8 cellular contexts compared by ENCODE assay signal in genomic region chr22:19962909-19963806, GRCh38. TPM values are rescaled to one million over a fixed set of nuclear protein-coding genes. Genes with fewer than 3 reads are reported as not detected.
DNase-seq lines count a peak whose midpoint lies in the region; ATAC-seq and TF ChIP-seq lines count a peak whose summit lies in the region.

No MANE protein-coding gene starts in this region.

- peaks cover 15% of the 10 kb centered on the region for H3K4me1 ChIP-seq in PC-9 (replicated peaks; ENCODE audit: insufficient read depth)
- H3K4me1 ChIP-seq in spleen = peaks cover 2 to 64% (median 17%) of the 10 kb centered on the region in 6 donors

- H3K36me3 ChIP-seq in PC-9 (ENCODE audit: low read depth) (no peaks in the 10 kb centered on the region), spleen (peaks cover 0 to 71% (median 27%) of the 10 kb centered on the region in 6 donors)

- peak overlapping the region; percentile 68 for H3K27ac ChIP-seq in PC-9
- H3K27ac ChIP-seq in spleen = no peak overlapping the region

- CTCF ChIA-PET in PC-9 (lab: Charles Lee) = interaction anchor here (0.6 to 1.8 kb wide), 4 partner anchors 10 to 307 kb away, joined by 4 to 9 read pairs (median 6); no protein-coding TSS in a partner anchor

- POLR2A ChIA-PET in PC-9 (lab: Charles Lee; ENCODE audit: unreplicated experiment) = no interaction called here

- H3K4me2 ChIP-seq in PC-9 = peak overlapping the region; percentile 94

- H4K20me1 ChIP-seq in PC-9 (ENCODE audit: insufficient read depth) = no peaks in the 10 kb centered on the region

- H2AFZ ChIP-seq in PC-9 = peak overlapping the region; percentile 52; the same call in 1 of the 2 replicates

- H3K9me3 ChIP-seq in PC-9 (ENCODE audit: insufficient read depth, low read depth) (no peaks in the 10 kb centered on the region), spleen (no peaks in the 10 kb centered on the region)

- H3F3A ChIP-seq in PC-9 (ENCODE audit: insufficient read depth, low read depth) = peaks cover 6% of the 10 kb centered on the region; the same call in 1 of the 2 replicates

- H3K27me3 ChIP-seq in PC-9 (ENCODE audit: insufficient read depth, low read depth) (no peaks in the 10 kb centered on the region), spleen (replicated peaks in 1 of 7) (no peaks in the 10 kb centered on the region)

- intact Hi-C loops in PC-9 (cut with micrococcal nuclease; ENCODE audit: unreplicated experiment) (loop anchor here (2.0 to 10.0 kb wide), 2 partner anchors 154 to 322 kb away; partner anchors contain the start of genes RANBP1 and TRMT2A), spleen (cut with DNase I; ENCODE audit: low total_unique reads) (no loop called here)

- H3K4me3 ChIP-seq in PC-9 = peak overlapping the region; percentile 57
- no peak overlapping the region for H3K4me3 ChIP-seq in foreskin fibroblast (ENCODE audit: low read depth in 1 of 2, low read length in 2 of 2)
- H3K4me3 ChIP-seq in spleen = no peak overlapping the region

- H3K9me2 ChIP-seq in PC-9 (ENCODE audit: insufficient read depth) = no peaks in the 10 kb centered on the region

- no peak for TF ChIP-seq POLR2A in spleen (IDR thresholded peaks at IDR 0.05)

- peaks cover 15% of the 10 kb centered on the region; the same call in 1 of the 2 replicates for H3K79me2 ChIP-seq in PC-9 (ENCODE audit: low read depth)

- BruUV-seq in PC-9 (replicated peaks; lab: Mats Ljungman, UMichigan) = TSS peak; percentile 20

- 85 to 91% (median 89%) methylated on average over 23 to 30 of the region's 30 CpGs for WGBS in spleen, 5 donors

- no peak for TF ChIP-seq CTCF in PC-9 (conservative IDR thresholded peaks at IDR 0.05)
- TF ChIP-seq CTCF in foreskin fibroblast (IDR thresholded peaks at IDR 0.05; ENCODE audit: low read depth, low read length) = no peak
- TF ChIP-seq CTCF in spleen (IDR thresholded peaks at IDR 0.05 in 8 of 11, conservative IDR thresholded peaks at IDR 0.05 in 3 of 11) = no peak

- ATAC-seq in GM21390 (IDR thresholded peaks at IDR 0.05; ENCODE audit: unreplicated experiment) (no peak), HG03175 (IDR thresholded peaks at IDR 0.05; ENCODE audit: unreplicated experiment) (no peak), HG03135 (IDR thresholded peaks at IDR 0.05; ENCODE audit: unreplicated experiment) (no peak)

- DNase-seq in NCI-H345 (lab: John Stamatoyannopoulos, UW) = peak; percentile 24
- DNase-seq in NCI-H345 treated with DMSO at 0.1 percent for 48 hours (lab: John Stamatoyannopoulos, UW; ENCODE audit: unreplicated experiment) = no peak
- peak; percentile 88 to 91 for DNase-seq in PC-9
- peak; percentile 83 to 86 for DNase-seq in foreskin fibroblast
- DNase-seq in spleen = peak; percentile 70

RNA-seq across cellular contexts. Expression of gene TXNRD2, which starts 21.5 kb away (rescaled TPM):
- total RNA-seq in PC-9 (2021) (21.7 and 22.4 TPM in 2 replicates), spleen (10 to 100 TPM; 21.6 to 44.8 (median 34.9) TPM)
- polyA plus RNA-seq in spleen = 10 to 100 TPM; 23.3 to 45.9 (median 45.0) TPM

RNA-seq across cellular contexts. Expression of gene COMT, which starts 21.6 kb away (rescaled TPM):
- total RNA-seq in PC-9 (2021) (99.9 and 107 TPM in 2 replicates), spleen (100 to 1,000 TPM in 5 of 7 donors, 10 to 100 TPM in 2; 86.4 to 216 (median 116) TPM)
- 10 to 100 TPM; 63.5 to 98.0 (median 86.1) TPM for polyA plus RNA-seq in spleen

RNA-seq across cellular contexts. Expression of gene ARVCF, which starts 53.5 kb away (rescaled TPM):
- total RNA-seq in PC-9 (2021) (15.6 and 21.0 TPM in 2 replicates), spleen (10 to 100 TPM; 18.1 to 96.7 (median 29.5) TPM)
- polyA plus RNA-seq in spleen = 10 to 100 TPM in 2 of 3 donors, 1 to 10 TPM in 1; 9.4 to 42.5 (median 10.4) TPM

RNA-seq across cellular contexts. Expression of gene TANGO2, which starts 57.8 kb away (rescaled TPM):
- total RNA-seq in PC-9 (2021) = 22.4 and 25.0 TPM in 2 replicates
- 10 to 100 TPM; 35.9 to 72.2 (median 57.2) TPM for total RNA-seq in spleen
- polyA plus RNA-seq in spleen = 10 to 100 TPM; 18.7 to 30.9 (median 21.6) TPM
